23 cellular contexts compared by ENCODE assay signal in the genomic region with DNA sequence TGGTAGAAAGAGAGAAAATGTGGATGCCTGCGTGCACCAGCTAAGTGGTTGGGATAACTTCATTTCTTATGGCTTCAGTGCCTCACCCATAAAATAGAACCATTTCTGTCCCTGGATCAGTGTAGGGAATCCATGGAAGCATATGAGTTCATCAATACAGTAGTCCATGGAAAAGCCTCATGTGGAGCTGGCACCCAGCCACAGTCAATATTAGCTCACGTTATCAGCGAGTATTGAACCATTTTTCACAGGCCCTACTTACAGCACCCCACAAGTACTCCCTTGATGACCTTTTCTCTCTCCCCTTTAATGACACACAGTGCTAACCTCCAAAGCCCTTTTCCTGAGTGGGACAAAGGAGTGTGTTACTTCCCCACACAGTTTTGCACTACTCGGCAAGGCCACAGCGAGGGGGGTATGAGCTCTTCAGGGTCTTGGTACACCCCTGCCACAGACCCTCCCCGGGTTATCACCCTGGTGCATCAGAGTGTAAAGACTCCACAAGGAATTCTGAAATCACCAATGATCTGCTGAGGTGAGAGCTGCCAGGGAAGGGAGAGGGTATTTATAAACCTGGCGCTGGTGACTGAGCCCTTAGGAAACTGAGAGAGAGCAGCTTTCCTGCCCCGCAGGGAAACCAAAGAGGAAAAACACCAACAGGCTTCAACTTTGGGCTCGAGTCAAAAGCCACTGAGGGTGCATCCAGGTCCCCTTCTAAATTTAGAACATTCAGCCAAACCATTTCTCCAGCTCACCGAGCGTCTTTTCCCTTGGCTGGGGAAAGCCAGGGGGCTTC. TPM values are rescaled to one million over a fixed set of nuclear protein-coding genes. Genes with fewer than 3 reads are reported as not detected.
"Had no signal": no experiment of that assay in that cellular context is flagged by ENCODE, and none has a peak within 500 bp of the region (broad histone marks: within the 10 kb centered on the region; RNA-seq: fewer than 3 reads in every experiment).

No MANE protein-coding gene starts in this region.

- H3K27me3 ChIP-seq: brain microvascular endothelial cell, gastrocnemius medialis, ovary had no signal

- H3K36me3 ChIP-seq: brain microvascular endothelial cell, gastrocnemius medialis, heart left ventricle, ovary, tibial artery had no signal

- H3K27ac ChIP-seq: brain microvascular endothelial cell, gastrocnemius medialis, heart left ventricle, ovary, tibial artery had no signal

- FAIRE-seq: TTC549 had no signal

- H3K4me3 ChIP-seq: gastrocnemius medialis, heart left ventricle, ovary, tibial artery had no signal

- H3K9me3 ChIP-seq: gastrocnemius medialis, ovary, tibial artery had no signal

- ATAC-seq: activated CD4-positive, alpha-beta T cell treated with anti-CD3 and anti-CD28 coated beads for 36 hours; activated CD8-positive, alpha-beta memory T cell treated with anti-CD3 and anti-CD28 coated beads, Interleukin-2, amount 10 ng/mL, durations not matched to agents 7 days and 5 days; activated naive CD8-positive, alpha-beta T cell treated with anti-CD3 and anti-CD28 coated beads, Interleukin-2, amount 50 U/mL, for 24 hours; esophagus mucosa; gastrocnemius medialis; heart left ventricle; sciatic nerve; stimulated activated naive B cell treated with anti-CD40 and anti-IgM and Interleukin-4, amounts not matched to agents 10 μg/mL and 1 μg/mL and 100 μg/mL, for 72 hours had no signal

- H3K4me1 ChIP-seq: gastrocnemius medialis, heart left ventricle, tibial artery had no signal

- DNase-seq: activated CD4-positive, alpha-beta memory T cell treated with anti-CD3 and anti-CD28 coated beads, Interleukin-2, amount 10 ng/mL, durations not matched to agents 7 days and 5 days; activated CD4-positive, alpha-beta T cell treated with anti-CD3 and anti-CD28 coated beads for 36 hours; activated CD8-positive, alpha-beta memory T cell treated with anti-CD3 and anti-CD28 coated beads, Interleukin-2, amount 10 ng/mL, durations not matched to agents 7 days and 5 days; activated naive CD4-positive, alpha-beta T cell treated with anti-CD3 and anti-CD28 coated beads, Interleukin-2, amount 10 ng/mL, durations not matched to agents 7 days and 5 days; activated naive CD8-positive, alpha-beta T cell treated with anti-CD3 and anti-CD28 coated beads, Interleukin-2, amount 50 U/mL, for 24 hours; activated T-cell treated with anti-CD3 and anti-CD28 coated beads, Interleukin-2, amount 50 U/mL, for 1 hour; anterior cingulate cortex; brain microvascular endothelial cell; central memory CD4-positive, alpha-beta T cell; cortex of kidney; effector CD4-positive, alpha-beta T cell; gastrocnemius medialis; heart left ventricle; kidney glomerular epithelial cell; mesendoderm; ovary; stimulated activated CD4-positive, alpha-beta T cell treated with anti-CD3 and anti-CD28 coated beads, Interleukin-4, amount 100 ng/mL, for 24 hours; stimulated activated naive B cell treated with anti-CD40 and anti-IgM and Interleukin-4, amounts not matched to agents 10 μg/mL and 1 μg/mL and 100 μg/mL, for 72 hours; tibial artery had no signal

RNA-seq across cellular contexts. Expression of a gene that starts 36.9 kb away (rescaled TPM):
- total RNA-seq: activated CD4-positive, alpha-beta memory T cell treated with anti-CD3 and anti-CD28 coated beads, Interleukin-2, amount 10 ng/mL, durations not matched to agents 7 days and 5 days; activated CD4-positive, alpha-beta T cell treated with anti-CD3 and anti-CD28 coated beads for 36 hours; esophagus mucosa; gastrocnemius medialis; subcutaneous adipose tissue had no signal
